7 cellular contexts compared by ENCODE assay signal in genomic region chr11:121930004-121930965, GRCh38.
DNase-seq lines count a peak whose midpoint lies in the region; FAIRE-seq and TF ChIP-seq lines count a peak whose summit lies in the region.

No MANE protein-coding gene starts in this region.

- H3K27ac ChIP-seq in H9 (ENCODE audit: insufficient read length, low read depth, low read length) (no peak overlapping the region), astrocyte (ENCODE audit: low read depth, low read length) (peak overlapping the region; percentile 49), tibial nerve (peak overlapping the region; percentile 4 to 78 (median 63))

- no peak overlapping the region for H2BK5ac ChIP-seq in H9 (ENCODE audit: insufficient read length, low read length)

- no peak overlapping the region for H2BK15ac ChIP-seq in H9 (ENCODE audit: low read depth, low read length)

- H3K4me1 Mint-ChIP-seq in H9 (peaks cover 25 to 26% of the 10 kb centered on the region in 2 experiments), astrocyte (ENCODE audit: low read depth, unreplicated experiment) (no peaks in the 10 kb centered on the region)
- no peaks in the 10 kb centered on the region for H3K4me1 Mint-ChIP-seq in activated CD4-positive, alpha-beta memory T cell treated with anti-CD3 and anti-CD28 coated beads, Interleukin-2, amount 10 ng/mL, durations not matched to agents 7 days and 5 days

- H3K79me2 ChIP-seq in H9 (ENCODE audit: insufficient read depth, low read length) (no peaks in the 10 kb centered on the region), astrocyte (ENCODE audit: insufficient read depth, low read length) (no peaks in the 10 kb centered on the region)

- CTCF ChIA-PET in activated CD4-positive, alpha-beta memory T cell treated with anti-CD3 and anti-CD28 coated beads, Interleukin-2, amount 10 ng/mL, durations not matched to agents 7 days and 5 days (lab: Charles Lee), result no interaction called here

- H3K27me3 Mint-ChIP-seq in H9 (ENCODE audit: low read depth), result peaks cover 5% of the 10 kb centered on the region
- no peaks in the 10 kb centered on the region for H3K27me3 Mint-ChIP-seq in astrocyte (ENCODE audit: low read depth, unreplicated experiment)
- no peaks in the 10 kb centered on the region for H3K27me3 Mint-ChIP-seq in activated CD4-positive, alpha-beta memory T cell treated with anti-CD3 and anti-CD28 coated beads, Interleukin-2, amount 10 ng/mL, durations not matched to agents 7 days and 5 days

- no CpG with 5 or more reads among the region's 18 CpGs for WGBS in H9 (ENCODE audit: extremely low coverage, insufficient read length, low lambda C conversion rate)
- WGBS in tibial nerve, 2 donors, result 13 to 19% methylated on average over 18 of the region's 18 CpGs

- H3K9ac ChIP-seq in H9 (ENCODE audit: extremely low read depth, insufficient read length, low read length), result no peak overlapping the region
- peak overlapping the region; percentile 73 for H3K9ac ChIP-seq in astrocyte (ENCODE audit: low read length)

- H3K4ac ChIP-seq in H9 (ENCODE audit: low read depth, low read length), result no peak overlapping the region

- H3K18ac ChIP-seq in H9 (ENCODE audit: insufficient read length, low read depth, low read length), result no peak overlapping the region

- H3K36me3 ChIP-seq in astrocyte (ENCODE audit: insufficient read depth, low read length), result no peaks in the 10 kb centered on the region
- no peaks in the 10 kb centered on the region for H3K36me3 ChIP-seq in tibial nerve
- no peaks in the 10 kb centered on the region for H3K36me3 ChIP-seq in MG63

- peaks cover 2% of the 10 kb centered on the region; the same call in 1 of the 2 replicates for H3K4me1 ChIP-seq in H9 (ENCODE audit: insufficient read depth, low read length)
- peaks cover 20% of the 10 kb centered on the region for H3K4me1 ChIP-seq in astrocyte (ENCODE audit: insufficient read depth, low read length)
- peaks cover 0 to 39% (median 6%) of the 10 kb centered on the region in 4 donors for H3K4me1 ChIP-seq in tibial nerve

- H3K27ac Mint-ChIP-seq in H9 (no peak overlapping the region), astrocyte (ENCODE audit: unreplicated experiment) (no peak overlapping the region)
- no peak overlapping the region for H3K27ac Mint-ChIP-seq in activated CD4-positive, alpha-beta memory T cell treated with anti-CD3 and anti-CD28 coated beads, Interleukin-2, amount 10 ng/mL, durations not matched to agents 7 days and 5 days

- H3K27me3 ChIP-seq in H9 (ENCODE audit: insufficient read depth, low read length) (no peaks in the 10 kb centered on the region; the same call in 1 of the 2 replicates), astrocyte (ENCODE audit: insufficient read depth, low read length) (no peaks in the 10 kb centered on the region), tibial nerve (no peaks in the 10 kb centered on the region), MG63 (no peaks in the 10 kb centered on the region)

- TF ChIP-seq POLR2A in tibial nerve (IDR thresholded peaks at IDR 0.05), result no peak

- H3K9me3 Mint-ChIP-seq in H9 (no peaks in the 10 kb centered on the region), astrocyte (ENCODE audit: unreplicated experiment) (peaks cover 5% of the 10 kb centered on the region)
- no peaks in the 10 kb centered on the region for H3K9me3 Mint-ChIP-seq in activated CD4-positive, alpha-beta memory T cell treated with anti-CD3 and anti-CD28 coated beads, Interleukin-2, amount 10 ng/mL, durations not matched to agents 7 days and 5 days

- H2AFZ ChIP-seq in H9 (ENCODE audit: low read length), result peak overlapping the region; percentile 66
- H2AFZ ChIP-seq in astrocyte (ENCODE audit: low read depth, low read length), result peak overlapping the region; percentile 79

- no peak overlapping the region for H3K14ac ChIP-seq in H9 (ENCODE audit: insufficient read depth, low read length)

- no peak overlapping the region for H3K56ac ChIP-seq in H9 (ENCODE audit: insufficient read length, low read depth, low read length)

- H3K79me1 ChIP-seq in H9 (ENCODE audit: insufficient read depth, low read depth, low read length, poor library complexity, severe bottlenecking), result no peaks in the 10 kb centered on the region

- no peak overlapping the region for H2BK20ac ChIP-seq in H9 (ENCODE audit: low read depth, low read length, poor library complexity, severe bottlenecking)

- H2BK12ac ChIP-seq in H9 (ENCODE audit: insufficient read length, low read depth, low read length), result no peak overlapping the region

- H3K36me3 Mint-ChIP-seq in H9 (ENCODE audit: insufficient read depth in 1 of 3, low read depth in 3 of 3) (no peaks in the 10 kb centered on the region), astrocyte (ENCODE audit: low read depth, unreplicated experiment) (peaks cover 1% of the 10 kb centered on the region)
- no peaks in the 10 kb centered on the region for H3K36me3 Mint-ChIP-seq in activated CD4-positive, alpha-beta memory T cell treated with anti-CD3 and anti-CD28 coated beads, Interleukin-2, amount 10 ng/mL, durations not matched to agents 7 days and 5 days (ENCODE audit: low read depth)

- DNase-seq in H9 (no peak), astrocyte (ENCODE audit: low read depth) (peak; percentile 52), kidney tubule cell (ENCODE audit: low spot score) (peak; percentile 55), tibial nerve (ENCODE audit: low spot score in 2 of 2) (no peak), MG63 (no peak)
- no peak for DNase-seq in effector CD8-positive, alpha-beta T cell (lab: John Stamatoyannopoulos, UW)
- DNase-seq in activated CD4-positive, alpha-beta memory T cell treated with anti-CD3 and anti-CD28 coated beads, Interleukin-2, amount 10 ng/mL, durations not matched to agents 7 days and 5 days, result no peak

- peak overlapping the region; percentile 60 for H3K4me3 ChIP-seq in astrocyte (ENCODE audit: insufficient read depth, low read depth, low read length)
- H3K4me3 ChIP-seq in tibial nerve, result peak overlapping the region; percentile 19 to 46 (median 29)
- no peak overlapping the region for H3K4me3 ChIP-seq in MG63

- H4K91ac ChIP-seq in H9 (ENCODE audit: insufficient read length, low read depth, low read length), result no peak overlapping the region

- H3K4me2 ChIP-seq in H9 (ENCODE audit: insufficient read depth, insufficient read length, low read length) (peak overlapping the region; percentile 69), astrocyte (ENCODE audit: low read length) (peak overlapping the region; percentile 93)

- H3K23me2 ChIP-seq in H9 (ENCODE audit: insufficient read length, low read depth, low read length, poor library complexity, severe bottlenecking), result peaks cover 12% of the 10 kb centered on the region

- no peak for FAIRE-seq in astrocyte (lab: Jason Lieb, UNC)

- H2BK120ac ChIP-seq in H9 (ENCODE audit: low read depth, low read length, poor library complexity, severe bottlenecking), result no peak overlapping the region

- TF ChIP-seq CTCF in H9 (conservative IDR thresholded peaks at IDR 0.05) (no peak), astrocyte (IDR thresholded peaks at IDR 0.05; ENCODE audit: insufficient read depth, low read depth, low read length) (no peak), tibial nerve (IDR thresholded peaks at IDR 0.05) (no peak)

- no peaks in the 10 kb centered on the region for H4K20me1 ChIP-seq in H9 (ENCODE audit: control insufficient read depth, insufficient read depth, insufficient read length)
- H4K20me1 ChIP-seq in astrocyte (ENCODE audit: insufficient read depth, low read length), result no peaks in the 10 kb centered on the region

- no peak overlapping the region for H3T11ph ChIP-seq in H9 (ENCODE audit: low read length)

- no peak overlapping the region for H4K8ac ChIP-seq in H9 (replicated peaks; ENCODE audit: insufficient read length, low read depth, low read length)

- no peak overlapping the region for H2AK5ac ChIP-seq in H9 (ENCODE audit: insufficient read length, low read length)

- no peak overlapping the region for H4K5ac ChIP-seq in H9 (ENCODE audit: insufficient read length, low read depth, low read length)

- H3K23ac ChIP-seq in H9 (ENCODE audit: insufficient read length, low read depth, low read length), result no peak overlapping the region

- H3K9me3 ChIP-seq in H9 (ENCODE audit: control insufficient read depth, low read depth, low read length) (no peaks in the 10 kb centered on the region), astrocyte (ENCODE audit: insufficient read depth, low read depth, low read length) (peaks cover 3% of the 10 kb centered on the region), tibial nerve (no peaks in the 10 kb centered on the region), MG63 (no peaks in the 10 kb centered on the region)

- POLR2A ChIA-PET in activated CD4-positive, alpha-beta memory T cell treated with anti-CD3 and anti-CD28 coated beads, Interleukin-2, amount 10 ng/mL, durations not matched to agents 7 days and 5 days (lab: Charles Lee), result no interaction called here

- TF ChIP-seq EP300 in tibial nerve (IDR thresholded peaks at IDR 0.05), result no peak

- H3K4me3 Mint-ChIP-seq in H9 (no peak overlapping the region), astrocyte (ENCODE audit: unreplicated experiment) (no peak overlapping the region)
- H3K4me3 Mint-ChIP-seq in activated CD4-positive, alpha-beta memory T cell treated with anti-CD3 and anti-CD28 coated beads, Interleukin-2, amount 10 ng/mL, durations not matched to agents 7 days and 5 days, result no peak overlapping the region

Comparison
In these comparisons a context has a peak if more than half of its experiments do, and no peak if none do; other contexts are left out.
1. DNase-seq: peak in astrocyte (single experiment) and kidney tubule cell (single experiment); none in H9 (single experiment), tibial nerve (0 of 2), effector CD8-positive, alpha-beta T cell (single experiment), MG63 (single experiment) and activated CD4-positive, alpha-beta memory T cell treated with anti-CD3 and anti-CD28 coated beads, Interleukin-2, amount 10 ng/mL, durations not matched to agents 7 days and 5 days (single experiment).